Comparison of ENCODE assay signal across 29 cellular contexts in genomic region chr1:247293047-247293446, GRCh38. TPM values are rescaled to one million over a fixed set of nuclear protein-coding genes. Genes with fewer than 3 reads are reported as not detected.
DNase-seq lines count a peak whose midpoint lies in the region; ATAC-seq and TF ChIP-seq lines count a peak whose summit lies in the region.
"Had no signal": no experiment of that assay in that cellular context is flagged by ENCODE, and none has a peak within 500 bp of the region (broad histone marks: within the 10 kb centered on the region; RNA-seq: fewer than 3 reads in every experiment).

No MANE protein-coding gene starts in this region.

- no peak for TF ChIP-seq CTCF in heart right ventricle (IDR thresholded peaks at IDR 0.05)
- TF ChIP-seq CTCF in Panc1 (IDR thresholded peaks at IDR 0.05): no peak
- no peak for TF ChIP-seq CTCF in fibroblast of lung (conservative IDR thresholded peaks at IDR 0.05 in 1 of 2, IDR thresholded peaks at IDR 0.05 in 1 of 2; ENCODE audit: low read depth in 1 of 2, low read length in 2 of 2)

- WGBS in heart right ventricle, 2 donors: 42 to 45% methylated on average over 7 of the region's 7 CpGs

- no peak overlapping the region for H3K27ac Mint-ChIP-seq in activated T-helper 17 cell treated with anti-CD3 and anti-CD28 coated beads, Interleukin-2, amount 50 U/mL, for 72 hours
- H3K27ac Mint-ChIP-seq: activated CD4-positive, alpha-beta T cell treated with anti-CD3 and anti-CD28 coated beads, Interleukin-2, amount 10 ng/mL, durations not matched to agents 7 days and 5 days; activated naive CD8-positive, alpha-beta T cell; type B pancreatic cell had no signal

- no peaks in the 10 kb centered on the region for H3K9me3 ChIP-seq in heart right ventricle
- H3K9me3 ChIP-seq in Panc1 (ENCODE audit: control insufficient read depth, insufficient read depth, low read depth, low read length): no peaks in the 10 kb centered on the region
- no peaks in the 10 kb centered on the region for H3K9me3 ChIP-seq in fibroblast of lung (ENCODE audit: control insufficient read depth, insufficient read depth, low read depth, low read length)
- H3K9me3 ChIP-seq: body of pancreas, MG63, SJCRH30 had no signal

- no peaks in the 10 kb centered on the region for H4K20me1 ChIP-seq in fibroblast of lung (ENCODE audit: control insufficient read depth, extremely low read depth, insufficient read depth, low read length)

- in situ Hi-C loops in Panc1 (cut with HindIII; ENCODE audit: low pct_unique_long_range_greater_than_20kb, low sequenced_read_pairs): no loop called here

- no peak overlapping the region for H3K9ac ChIP-seq in fibroblast of lung (ENCODE audit: insufficient read depth, low read length)
- H3K9ac ChIP-seq: parathyroid adenoma had no signal

- DNase-seq in heart right ventricle: no peak
- DNase-seq in Right ventricle myocardium inferior (ENCODE audit: missing footprints): no peak
- DNase-seq in Panc1 (ENCODE audit: low read depth, low spot score): no peak
- peak; percentile 12 to 84 for DNase-seq in fibroblast of lung (ENCODE audit: low read depth in 2 of 2)
- no peak for DNase-seq in NCI-H2081 (lab: John Stamatoyannopoulos, UW)
- no peak for DNase-seq in activated CD4-positive, alpha-beta T cell treated with anti-CD3 and anti-CD28 coated beads, Interleukin-2, amount 50 U/mL, for 48 hours
- no peak for DNase-seq in NCI-H345 treated with DMSO at 0.1 percent for 48 hours (lab: John Stamatoyannopoulos, UW; ENCODE audit: unreplicated experiment)
- DNase-seq: activated CD4-positive, alpha-beta T cell treated with anti-CD3 and anti-CD28 coated beads, Interleukin-2, amount 10 ng/mL, durations not matched to agents 7 days and 5 days; body of pancreas; H9; MG63; midbrain; natural killer cell; NCI-H1436 treated with DMSO at 0.1 percent for 48 hours; PC-9; SJCRH30; stimulated activated CD4-positive, alpha-beta T cell treated with anti-CD3 and anti-CD28 coated beads, Interleukin-15, amount 100 ng/mL, for 24 hours had no signal

- H3K4me1 ChIP-seq in heart right ventricle (peaks cover 0 to 4% (median 0%) of the 10 kb centered on the region in 9 donors), Panc1 (ENCODE audit: control insufficient read depth, insufficient read depth, low read length) (no peaks in the 10 kb centered on the region), fibroblast of lung (ENCODE audit: control insufficient read depth, extremely low read depth, insufficient read depth, low read length) (peaks cover 5% of the 10 kb centered on the region)
- H3K4me1 ChIP-seq: A549, body of pancreas, parathyroid adenoma, SJCRH30 had no signal

- ATAC-seq in heart right ventricle (peak in 5 of 8 donors; percentile 51 to 70 (median 62)), Right ventricle myocardium inferior (no peak), Panc1 (0 out of 2 replicates have a peak, but pooled peaks have one; percentile 26)
- ATAC-seq in activated T-helper 17 cell treated with anti-CD3 and anti-CD28 coated beads, Interleukin-2, amount 50 U/mL, for 72 hours (replicated peaks): no peak
- ATAC-seq: A549, body of pancreas, left lobe of liver, sciatic nerve had no signal

- H3K9me3 Mint-ChIP-seq in activated T-helper 17 cell treated with anti-CD3 and anti-CD28 coated beads, Interleukin-2, amount 50 U/mL, for 72 hours: no peaks in the 10 kb centered on the region

- H3K4me2 ChIP-seq in fibroblast of lung (ENCODE audit: extremely low read depth, insufficient read depth, low read length): no peak overlapping the region
- H3K4me2 ChIP-seq: A549, PC-9 had no signal

- H3K27ac ChIP-seq in heart right ventricle (no peak overlapping the region), Panc1 (ENCODE audit: low read length) (no peak overlapping the region), fibroblast of lung (ENCODE audit: insufficient read depth, low read length) (no peak overlapping the region)
- H3K27ac ChIP-seq: A549, body of pancreas, C4-2B, coronary artery, parathyroid adenoma, PC-9, SJCRH30, VCaP had no signal

- H3K36me3 ChIP-seq in heart right ventricle (no peaks in the 10 kb centered on the region), Panc1 (ENCODE audit: control insufficient read depth, insufficient read depth, low read length) (no peaks in the 10 kb centered on the region), fibroblast of lung (ENCODE audit: control insufficient read depth, insufficient read depth, low read length) (no peaks in the 10 kb centered on the region)
- H3K36me3 ChIP-seq: MG63, SJCRH30 had no signal

- CTCF ChIA-PET in Panc1 (lab: Charles Lee): no interaction called here

- no peak overlapping the region for H2AFZ ChIP-seq in fibroblast of lung (ENCODE audit: low read length)
- H2AFZ ChIP-seq: parathyroid adenoma, PC-9 had no signal

- BruUV-seq in Panc1 (replicated peaks; lab: Mats Ljungman, UMichigan): no TSS peak

- H3K4me3 ChIP-seq in heart right ventricle (no peak overlapping the region), Panc1 (ENCODE audit: low read depth in 2 of 2, low read length in 2 of 2) (no peak overlapping the region), fibroblast of lung (replicated peaks in 1 of 4; ENCODE audit: control extremely low read depth in 1 of 4, insufficient read depth in 1 of 4, low read depth in 3 of 4, low read length in 4 of 4) (no peak overlapping the region)
- H3K4me3 ChIP-seq: A549, body of pancreas, coronary artery, MG63, PC-9, SJCRH30 had no signal

- H3K79me2 ChIP-seq in fibroblast of lung (ENCODE audit: control insufficient read depth, insufficient read depth, low read length): no peaks in the 10 kb centered on the region
- H3K79me2 ChIP-seq: parathyroid adenoma had no signal

- POLR2A ChIA-PET in Panc1 (lab: Charles Lee): no interaction called here

- H3K27me3 Mint-ChIP-seq in activated T-helper 17 cell treated with anti-CD3 and anti-CD28 coated beads, Interleukin-2, amount 50 U/mL, for 72 hours: no peaks in the 10 kb centered on the region
- H3K27me3 Mint-ChIP-seq: activated CD4-positive, alpha-beta T cell treated with anti-CD3 and anti-CD28 coated beads, Interleukin-2, amount 10 ng/mL, durations not matched to agents 7 days and 5 days; activated naive CD8-positive, alpha-beta T cell; type B pancreatic cell had no signal

- H3K4me1 Mint-ChIP-seq in activated T-helper 17 cell treated with anti-CD3 and anti-CD28 coated beads, Interleukin-2, amount 50 U/mL, for 72 hours: peaks cover 4% of the 10 kb centered on the region

- intact Hi-C loops in heart right ventricle (cut with DNase I): no loop called here
- intact Hi-C loops in Right ventricle myocardium inferior (cut with DNase I): no loop called here
- intact Hi-C loops in Panc1 (cut with micrococcal nuclease; ENCODE audit: unreplicated experiment): no loop called here

- no peak overlapping the region for H3K4me3 Mint-ChIP-seq in activated T-helper 17 cell treated with anti-CD3 and anti-CD28 coated beads, Interleukin-2, amount 50 U/mL, for 72 hours
- H3K4me3 Mint-ChIP-seq: activated CD4-positive, alpha-beta T cell treated with anti-CD3 and anti-CD28 coated beads, Interleukin-2, amount 10 ng/mL, durations not matched to agents 7 days and 5 days; activated naive CD8-positive, alpha-beta T cell; natural killer cell; type B pancreatic cell had no signal

- H3K36me3 Mint-ChIP-seq in activated T-helper 17 cell treated with anti-CD3 and anti-CD28 coated beads, Interleukin-2, amount 50 U/mL, for 72 hours (ENCODE audit: low read depth): no peaks in the 10 kb centered on the region
- H3K36me3 Mint-ChIP-seq: natural killer cell had no signal

- H3K27me3 ChIP-seq in heart right ventricle (peaks cover 0 to 25% (median 0%) of the 10 kb centered on the region in 7 donors), Panc1 (ENCODE audit: control insufficient read depth, insufficient read depth, low read length) (no peaks in the 10 kb centered on the region; the same call in 1 of the 2 replicates), fibroblast of lung (ENCODE audit: control insufficient read depth, insufficient read depth, low read length) (no peaks in the 10 kb centered on the region)
- H3K27me3 ChIP-seq: body of pancreas, MG63, SJCRH30 had no signal

RNA-seq across cellular contexts. Expression of gene VN1R5, which starts 37.2 kb away (rescaled TPM):
- total RNA-seq in heart right ventricle: not detected
- polyA plus RNA-seq in heart right ventricle: not detected
- not detected for total RNA-seq in Right ventricle myocardium inferior
- total RNA-seq in Panc1 (2021; ENCODE audit: unreplicated experiment): not detected
- polyA plus RNA-seq in Panc1 (2012; ENCODE audit: insufficient read length): not detected
- not detected in 2 replicates for total RNA-seq in fibroblast of lung
- polyA plus RNA-seq in fibroblast of lung: not detected in 2 replicates
- not detected in 2 replicates for polyA plus RNA-seq in fibroblast of lung (2012)
- polyA minus RNA-seq in fibroblast of lung (ENCODE audit: low replicate concordance): not detected in 2 replicates
- total RNA-seq in activated T-helper 17 cell treated with anti-CD3 and anti-CD28 coated beads, Interleukin-2, amount 50 U/mL, for 72 hours: not detected
- total RNA-seq: activated CD4-positive, alpha-beta T cell treated with anti-CD3 and anti-CD28 coated beads, Interleukin-2, amount 10 ng/mL, durations not matched to agents 7 days and 5 days; body of pancreas; G401; H9; left lobe of liver; natural killer cell; PC-9; sciatic nerve; SJCRH30; T-helper 2 cell treated with Interferon-gamma antibody and Interleukin-4, amounts not matched to agents 100 ng/mL and 5 ng/mL, for 36 hours had no signal
- polyA plus RNA-seq: A549 had no signal

RNA-seq across cellular contexts. Expression of gene ZNF496, which starts 38.6 kb away (rescaled TPM):
- total RNA-seq in heart right ventricle (10 to 100 TPM; 11.4 to 18.4 (median 14.5) TPM), Right ventricle myocardium inferior (10.5 TPM), Panc1 (2021; ENCODE audit: unreplicated experiment) (21.4 TPM), fibroblast of lung (17.7 and 20.0 TPM in 2 replicates)
- polyA plus RNA-seq in heart right ventricle (1 to 10 TPM; 6.2 to 7.1 TPM), fibroblast of lung (10.0 and 10.6 TPM in 2 replicates)
- 22.3 TPM for polyA plus RNA-seq in Panc1 (2012; ENCODE audit: insufficient read length)
- 13.0 and 14.2 TPM in 2 replicates for polyA plus RNA-seq in fibroblast of lung (2012)
- polyA minus RNA-seq in fibroblast of lung (ENCODE audit: low replicate concordance): 23.0 and 25.8 TPM in 2 replicates
- 1 to 10 TPM; 2.0 to 4.3 TPM for total RNA-seq in activated T-helper 17 cell treated with anti-CD3 and anti-CD28 coated beads, Interleukin-2, amount 50 U/mL, for 72 hours

Comparison
In these comparisons a context has a peak if more than half of its experiments do, and no peak if none do; other contexts are left out.
1. ATAC-seq: peak in heart right ventricle (5 of 8) and Panc1 (single experiment); none in Right ventricle myocardium inferior (single experiment) and activated T-helper 17 cell treated with anti-CD3 and anti-CD28 coated beads, Interleukin-2, amount 50 U/mL, for 72 hours (single experiment).
2. DNase-seq: peak in fibroblast of lung (2 of 2); none in heart right ventricle (0 of 2), Right ventricle myocardium inferior (single experiment), Panc1 (single experiment), NCI-H2081 (0 of 2), activated CD4-positive, alpha-beta T cell treated with anti-CD3 and anti-CD28 coated beads, Interleukin-2, amount 50 U/mL, for 48 hours (0 of 2) and NCI-H345 treated with DMSO at 0.1 percent for 48 hours (single experiment).